ENCODE assay signal across 9 cellular contexts in the genomic region with DNA sequence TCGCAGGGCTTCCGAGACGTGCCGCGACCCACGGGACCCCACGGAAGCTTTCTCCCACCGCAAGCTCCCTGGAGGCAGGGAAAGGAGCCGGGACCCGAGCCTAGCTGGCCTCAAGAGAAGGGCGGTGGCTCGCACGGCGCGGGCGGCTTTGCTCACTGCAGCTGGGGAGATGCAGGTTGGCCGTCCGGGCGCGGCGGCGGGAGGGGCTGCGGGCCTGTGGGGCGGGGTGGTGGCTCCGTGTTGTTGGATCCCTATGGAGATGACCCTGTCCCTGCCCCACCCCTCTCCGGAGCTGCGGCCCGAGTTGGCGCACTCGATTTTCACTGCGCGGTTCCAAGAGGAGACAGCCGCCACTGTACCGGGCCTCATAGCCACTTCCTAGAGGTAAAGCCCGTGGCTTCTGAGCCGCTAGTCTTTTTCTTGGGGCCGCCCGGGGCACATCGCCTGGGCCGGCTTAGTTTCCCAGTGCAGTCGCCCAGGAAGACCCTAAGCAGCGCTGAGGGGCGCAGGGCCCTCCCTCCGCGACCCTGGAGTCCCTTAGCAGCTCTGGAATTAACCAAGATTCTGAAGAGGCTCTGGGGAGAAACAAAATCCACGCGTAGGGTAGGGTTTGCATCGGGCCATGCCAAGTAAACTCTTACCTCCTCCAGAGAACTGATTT. TPM values are rescaled to one million over a fixed set of nuclear protein-coding genes. Genes with fewer than 3 reads are reported as not detected.
A peak's percentile ranks its signal among the peaks of the same experiment; 100 is the strongest.
DNase-seq lines count a peak whose midpoint lies in the region; ATAC-seq, FAIRE-seq and TF ChIP-seq lines count a peak whose summit lies in the region.
"Had no signal": no experiment of that assay in that cellular context is flagged by ENCODE, and none has a peak within 500 bp of the region (broad histone marks: within the 10 kb centered on the region; RNA-seq: fewer than 3 reads in every experiment).

Gene ECT2L (plus strand): TSS at position 279 of the 661 bp plus-strand sequence. CDS start 17,188 bp downstream, outside the sequence.

- DNase-seq in AG08396 (ENCODE audit: low spot score) (peak; percentile 58), NCI-H510A treated with DMSO at 0.1 percent for 48 hours (lab: John Stamatoyannopoulos, UW) (peak; percentile 62), fibroblast of the aortic adventitia (ENCODE audit: low read depth) (peak; percentile 22), GM12892 (ENCODE audit: insufficient read length) (no peak)
- DNase-seq in naive thymus-derived CD8-positive, alpha-beta T cell, result peak in 1 of 10 donors; percentile 3

- H3K4me3 ChIP-seq in fibroblast of the aortic adventitia (ENCODE audit: low read depth, low read length), result peak within 1 kb of the TSS; percentile 13

- peaks cover 3 to 18% (median 10%) of the 10 kb centered on the region in 5 donors for H3K27me3 Mint-ChIP-seq in naive thymus-derived CD8-positive, alpha-beta T cell

- peak within 1 kb of the TSS in 1 of 10 donors; percentile 38 for H3K4me3 Mint-ChIP-seq in naive thymus-derived CD8-positive, alpha-beta T cell

- no peak for TF ChIP-seq POLR2A in GM12892 (IDR thresholded peaks at IDR 0.05; ENCODE audit: low read depth, low read length)

- ATAC-seq in naive thymus-derived CD8-positive, alpha-beta T cell, result peak; percentile 41 to 42
- no peak for ATAC-seq in HG03442 (IDR thresholded peaks at IDR 0.05; ENCODE audit: unreplicated experiment)
- ATAC-seq in HG03378 (IDR thresholded peaks at IDR 0.05; ENCODE audit: unreplicated experiment), result no peak
- no peak for ATAC-seq in GM19455 (IDR thresholded peaks at IDR 0.05; ENCODE audit: unreplicated experiment)

- H3K9me3 Mint-ChIP-seq in naive thymus-derived CD8-positive, alpha-beta T cell, result no peaks in the 10 kb centered on the region

- peaks cover 6 to 36% (median 25%) of the 10 kb centered on the region in 3 donors for H3K36me3 Mint-ChIP-seq in naive thymus-derived CD8-positive, alpha-beta T cell

- FAIRE-seq in GM12892 (lab: Jason Lieb, UNC), result no peak

- no peak for TF ChIP-seq CTCF in fibroblast of the aortic adventitia (IDR thresholded peaks at IDR 0.05; ENCODE audit: insufficient read depth, low read length)

- H3K27ac Mint-ChIP-seq in naive thymus-derived CD8-positive, alpha-beta T cell, result no peak within 1 kb of the TSS

- POLR2A ChIA-PET in naive thymus-derived CD8-positive, alpha-beta T cell (lab: Charles Lee), result no interaction called here

- peaks cover 0 to 4% (median 1%) of the 10 kb centered on the region in 4 donors for H3K4me1 Mint-ChIP-seq in naive thymus-derived CD8-positive, alpha-beta T cell

RNA-seq across cellular contexts. Expression of gene ECT2L, which starts in this region (rescaled TPM):
- total RNA-seq in fibroblast of the aortic adventitia (ENCODE audit: low replicate concordance), result under 0.01 and 3.3 TPM in 2 replicates
- under 1 TPM in 1 of 2 experiments, not detected in 1; 0.26 TPM for total RNA-seq in naive thymus-derived CD8-positive, alpha-beta T cell
- under 1 TPM in 1 of 3 donors, not detected in 2; 0.05 TPM for polyA plus RNA-seq in naive thymus-derived CD8-positive, alpha-beta T cell
- 0.08 TPM for polyA plus RNA-seq in GM12892 (2012; ENCODE audit: missing spikeins)
- total RNA-seq: activated CD8-positive, alpha-beta memory T cell treated with anti-CD3 and anti-CD28 coated beads for 36 hours had no signal

Comparison
In these comparisons a context has a peak if more than half of its experiments do, and no peak if none do; other contexts are left out.
1. Peak in ATAC-seq in naive thymus-derived CD8-positive, alpha-beta T cell; RNA of the gene not detected or under 1 TPM.